Comparison of ENCODE assay signal across 8 cellular contexts in the genomic region with DNA sequence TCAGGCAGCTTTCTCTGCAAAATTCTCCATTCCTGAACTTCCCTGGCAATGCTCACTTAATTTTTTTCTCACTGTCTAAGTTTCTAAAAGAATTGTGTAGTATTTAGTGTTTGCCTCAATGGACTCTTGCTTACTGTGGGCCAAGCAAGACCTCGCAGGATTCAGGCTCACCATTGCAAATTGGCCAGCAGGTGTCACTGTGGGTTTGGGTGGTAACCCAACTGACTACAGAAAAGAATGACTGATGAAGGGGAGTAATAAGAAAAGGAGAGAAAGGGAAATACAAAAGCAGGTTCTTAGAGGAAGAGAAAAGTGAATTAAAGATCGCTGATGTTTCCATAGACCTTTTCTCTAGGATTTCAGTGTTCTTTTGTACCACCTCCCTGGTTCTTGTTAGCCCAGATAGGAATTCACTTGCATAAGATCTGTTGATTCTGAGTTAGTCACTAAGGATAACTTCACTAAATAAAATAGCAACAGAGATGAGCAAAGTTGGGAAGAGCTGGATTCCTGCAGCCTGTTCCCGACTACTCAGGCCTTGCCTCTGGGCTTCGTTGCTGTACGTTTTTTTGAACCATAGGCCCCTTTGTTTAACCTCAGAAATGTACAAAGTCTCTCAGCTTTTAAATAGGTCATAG.
DNase-seq lines count a peak whose midpoint lies in the region; ATAC-seq and TF ChIP-seq lines count a peak whose summit lies in the region.

No MANE protein-coding gene starts in this region.

- H3K27ac Mint-ChIP-seq in neural crest cell (ENCODE audit: unreplicated experiment) = no peak overlapping the region

- peaks cover 14% of the 10 kb centered on the region for H3K4me1 Mint-ChIP-seq in neural crest cell

- no peak overlapping the region for H3K4me3 Mint-ChIP-seq in neural crest cell

- H3K27me3 ChIP-seq in tibial nerve = no peaks in the 10 kb centered on the region

- TF ChIP-seq CTCF in AG09309 (IDR thresholded peaks at IDR 0.05; ENCODE audit: control insufficient read depth, insufficient read depth, low read depth, low read length, missing control alignments) (peak; percentile 82), fibroblast of the aortic adventitia (IDR thresholded peaks at IDR 0.05; ENCODE audit: insufficient read depth, low read length) (peak; percentile 89), neural crest cell (conservative IDR thresholded peaks at IDR 0.05) (peak; percentile 88), tibial nerve (IDR thresholded peaks at IDR 0.05) (peak; percentile 71 to 75 (median 74))

- no peak for TF ChIP-seq EP300 in tibial nerve (IDR thresholded peaks at IDR 0.05)

- DNase-seq in AG09309 (ENCODE audit: low read depth) = peak; percentile 55
- DNase-seq in NCI-H446 treated with DMSO at 0.1 percent for 48 hours (lab: John Stamatoyannopoulos, UW) = peak; percentile 64
- peak; percentile 17 for DNase-seq in activated CD8-positive, alpha-beta memory T cell treated with anti-CD3 and anti-CD28 coated beads, Interleukin-2, amount 50 U/mL, for 4 hours
- DNase-seq in fibroblast of the aortic adventitia (ENCODE audit: low read depth) = peak; percentile 87
- DNase-seq in neural crest cell (ENCODE audit: low read depth, low spot score) = peak; percentile 78
- peak; percentile 59 to 81 for DNase-seq in tibial nerve (ENCODE audit: low spot score in 2 of 2)

- no peaks in the 10 kb centered on the region for H3K36me3 Mint-ChIP-seq in neural crest cell (ENCODE audit: low read depth)

- TF ChIP-seq POLR2A in tibial nerve (IDR thresholded peaks at IDR 0.05) = no peak

- H3K4me3 ChIP-seq in AG09309 (ENCODE audit: control insufficient read depth, low read depth, low read length) (no peak overlapping the region), fibroblast of the aortic adventitia (ENCODE audit: low read depth, low read length) (no peak overlapping the region), tibial nerve (no peak overlapping the region)

- no peak overlapping the region for H3K27ac ChIP-seq in tibial nerve

- peaks cover 0 to 36% (median 0%) of the 10 kb centered on the region in 4 donors for H3K4me1 ChIP-seq in tibial nerve

- H3K27me3 Mint-ChIP-seq in neural crest cell (ENCODE audit: low read depth) = no peaks in the 10 kb centered on the region

- H3K9me3 ChIP-seq in tibial nerve = no peaks in the 10 kb centered on the region

- WGBS in tibial nerve, 2 donors = 29 to 34% methylated on average over 5 of the region's 5 CpGs

- no peaks in the 10 kb centered on the region for H3K9me3 Mint-ChIP-seq in neural crest cell

- ATAC-seq in GM18502 (IDR thresholded peaks at IDR 0.05; ENCODE audit: poor library complexity, unreplicated experiment) = peak; percentile 81
- peak; percentile 85 for ATAC-seq in HG03159 (IDR thresholded peaks at IDR 0.05; ENCODE audit: unreplicated experiment)

- no peaks in the 10 kb centered on the region for H3K36me3 ChIP-seq in tibial nerve

Comparison
In these comparisons a context has a peak if more than half of its experiments do, and no peak if none do; other contexts are left out.
1. DNase-seq: peak in every context shown above with its lines; median percentile 87 in fibroblast of the aortic adventitia; 78 in neural crest cell; 70 in tibial nerve; 64 in NCI-H446 treated with DMSO at 0.1 percent for 48 hours; 55 in AG09309; 17 in activated CD8-positive, alpha-beta memory T cell treated with anti-CD3 and anti-CD28 coated beads, Interleukin-2, amount 50 U/mL, for 4 hours.